In the genomic region with DNA sequence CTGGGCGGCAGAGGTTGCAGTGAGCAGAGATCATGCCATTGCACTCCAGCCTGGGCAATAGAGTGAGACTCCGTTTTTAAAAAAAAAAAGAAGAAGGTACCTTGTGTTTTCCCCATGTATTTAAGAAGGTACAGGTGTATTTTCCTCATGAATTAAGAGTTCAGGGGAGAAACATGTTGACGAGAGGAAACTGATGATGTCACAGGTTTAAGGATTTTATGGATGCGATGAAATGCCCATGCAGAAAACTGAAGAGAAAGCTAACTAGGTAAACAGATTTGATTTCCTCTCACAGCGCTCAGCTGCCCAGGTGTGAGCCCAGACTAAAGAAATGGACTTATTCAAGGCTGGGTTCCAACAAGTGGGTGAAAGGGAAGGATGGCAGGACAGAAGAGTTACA, we compare ENCODE assay signal across 8 cellular contexts.
"Had no signal": no experiment of that assay in that cellular context is flagged by ENCODE, and none has a peak within 500 bp of the region (broad histone marks: within the 10 kb centered on the region; RNA-seq: fewer than 3 reads in every experiment).

No MANE protein-coding gene starts in this region.

- DNase-seq: H7, IMR-90, KG1 had no signal

- H3K4me3 ChIP-seq: GM23338, HAP-1, K562 had no signal

- FAIRE-seq: K562 had no signal

- H3K4me1 ChIP-seq: HAP-1 had no signal

- H3K4me2 ChIP-seq: GM23338 had no signal

- H3K9me3 ChIP-seq: HAP-1 had no signal

- H2AFZ ChIP-seq: GM23338 had no signal

- H3K27ac ChIP-seq: HL-60 had no signal

- H3K36me3 ChIP-seq: HAP-1 had no signal

- ATAC-seq: GM23338, HCT116, K562 had no signal
